ENCODE assay signal across 17 cellular contexts in the genomic region with DNA sequence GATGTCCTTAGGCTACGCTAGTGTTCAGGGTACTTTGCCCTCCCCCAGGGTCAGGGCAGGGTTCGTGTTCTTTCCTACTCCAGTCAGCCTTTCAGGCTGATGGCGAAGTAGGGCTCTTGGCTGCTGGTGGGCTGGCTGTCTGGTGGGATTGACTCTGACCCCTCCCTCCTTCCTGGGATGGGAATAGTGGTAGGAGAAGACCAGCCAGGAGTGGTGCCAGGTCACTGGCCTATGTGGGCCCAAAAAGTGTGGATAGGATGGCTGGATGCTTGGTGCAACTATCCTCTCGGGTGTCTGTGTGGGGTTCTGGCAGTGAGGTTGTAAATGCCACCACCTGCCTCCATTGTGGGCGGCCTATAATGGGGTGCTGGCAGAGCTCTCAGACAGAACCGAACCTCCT. TPM values are rescaled to one million over a fixed set of nuclear protein-coding genes. Genes with fewer than 3 reads are reported as not detected.
DNase-seq lines count a peak whose midpoint lies in the region; ATAC-seq and TF ChIP-seq lines count a peak whose summit lies in the region.
"Had no signal": no experiment of that assay in that cellular context is flagged by ENCODE, and none has a peak within 500 bp of the region (broad histone marks: within the 10 kb centered on the region; RNA-seq: fewer than 3 reads in every experiment).

No MANE protein-coding gene starts in this region.

- H2BK12ac ChIP-seq in trophoblast cell (ENCODE audit: low read length): no peak overlapping the region

- no peak overlapping the region for H3K9ac ChIP-seq in trophoblast cell (ENCODE audit: low read length)
- H3K9ac ChIP-seq: BLaER1 had no signal

- no peak overlapping the region for H3K4ac ChIP-seq in trophoblast cell (ENCODE audit: low read depth, low read length)

- intact Hi-C loops in esophagus muscularis mucosa (cut with DNase I) (no loop called here), CD14-positive monocyte (cut with micrococcal nuclease) (loop anchor here in 1 of 2 donors (5.0 kb wide), 1 partner anchor 358 kb away; no protein-coding TSS in a partner anchor)

- WGBS in esophagus muscularis mucosa: 93% methylated on average over 6 of the region's 6 CpGs
- WGBS in trophoblast cell (ENCODE audit: extremely low coverage, insufficient coverage, insufficient read length): no CpG with 5 or more reads among the region's 6 CpGs

- peak overlapping the region; percentile 73 for H3K18ac ChIP-seq in trophoblast cell (ENCODE audit: low read length)

- H2BK5ac ChIP-seq in trophoblast cell (ENCODE audit: low read depth, low read length, poor library complexity): no peak overlapping the region

- H3K79me1 ChIP-seq in trophoblast cell (ENCODE audit: low read length): no peaks in the 10 kb centered on the region

- peak; percentile 30 for DNase-seq in activated CD8-positive, alpha-beta memory T cell treated with anti-CD3 and anti-CD28 coated beads, Interleukin-2, amount 10 ng/mL, durations not matched to agents 7 days and 5 days
- DNase-seq in activated CD8-positive, alpha-beta memory T cell treated with anti-CD3 and anti-CD28 coated beads, Interleukin-2, amount 50 U/mL, for 4 hours: no peak
- DNase-seq in esophagus muscularis mucosa (ENCODE audit: extremely low spot score): peak; percentile 72
- DNase-seq in trophoblast cell: no peak
- no peak for DNase-seq in WERI-Rb-1
- no peak for DNase-seq in CD14-positive monocyte (ENCODE audit: low spot score)
- no peak for DNase-seq in NCI-H345 treated with DMSO at 0.1 percent for 48 hours (lab: John Stamatoyannopoulos, UW; ENCODE audit: unreplicated experiment)
- DNase-seq: AML-193; CD8-positive, alpha-beta T cell; COR-L47; DND-41; GDM1 had no signal

- ATAC-seq in activated CD8-positive, alpha-beta memory T cell treated with anti-CD3 and anti-CD28 coated beads, Interleukin-2, amount 10 ng/mL, durations not matched to agents 7 days and 5 days: no peak
- no peak for ATAC-seq in activated T-helper 17 cell treated with anti-CD3 and anti-CD28 coated beads, Interleukin-2, amount 50 U/mL, for 72 hours (replicated peaks)
- ATAC-seq: CD8-positive, alpha-beta T cell; HCT116; HepG2 had no signal

- no peak for TF ChIP-seq EP300 in esophagus muscularis mucosa (IDR thresholded peaks at IDR 0.05)

- no peak overlapping the region for H2AFZ ChIP-seq in trophoblast cell (ENCODE audit: insufficient read depth, low read length, poor library complexity)

- no peak overlapping the region for H2AK5ac ChIP-seq in trophoblast cell (ENCODE audit: low read length)

- H3K27ac Mint-ChIP-seq in activated CD8-positive, alpha-beta memory T cell treated with anti-CD3 and anti-CD28 coated beads, Interleukin-2, amount 10 ng/mL, durations not matched to agents 7 days and 5 days: no peak overlapping the region
- peak overlapping the region; percentile 70 for H3K27ac Mint-ChIP-seq in activated T-helper 17 cell treated with anti-CD3 and anti-CD28 coated beads, Interleukin-2, amount 50 U/mL, for 72 hours
- H3K27ac Mint-ChIP-seq in CD14-positive monocyte: no peak overlapping the region

- H3K27me3 ChIP-seq in esophagus muscularis mucosa (no peaks in the 10 kb centered on the region), trophoblast cell (ENCODE audit: insufficient read depth, low read length) (no peaks in the 10 kb centered on the region), WERI-Rb-1 (ENCODE audit: insufficient read depth, low read depth, severe bottlenecking) (no peaks in the 10 kb centered on the region)
- H3K27me3 ChIP-seq: BLaER1 had no signal

- no peak overlapping the region for H3K27ac ChIP-seq in esophagus muscularis mucosa (replicated peaks in 1 of 4)
- no peak overlapping the region for H3K27ac ChIP-seq in trophoblast cell (ENCODE audit: low read depth, low read length)
- H3K27ac ChIP-seq in WERI-Rb-1: no peak overlapping the region
- H3K27ac ChIP-seq: 22Rv1, BLaER1 had no signal

- no peak overlapping the region for H3K4me3 Mint-ChIP-seq in activated CD8-positive, alpha-beta memory T cell treated with anti-CD3 and anti-CD28 coated beads, Interleukin-2, amount 10 ng/mL, durations not matched to agents 7 days and 5 days
- H3K4me3 Mint-ChIP-seq in activated T-helper 17 cell treated with anti-CD3 and anti-CD28 coated beads, Interleukin-2, amount 50 U/mL, for 72 hours: no peak overlapping the region
- no peak overlapping the region for H3K4me3 Mint-ChIP-seq in CD14-positive monocyte
- H3K4me3 Mint-ChIP-seq: CD8-positive, alpha-beta T cell had no signal

- TF ChIP-seq CTCF in esophagus muscularis mucosa (IDR thresholded peaks at IDR 0.05) (no peak), WERI-Rb-1 (IDR thresholded peaks at IDR 0.05; ENCODE audit: low read depth, low read length) (no peak), CD14-positive monocyte (IDR thresholded peaks at IDR 0.05) (no peak)

- H3K36me3 Mint-ChIP-seq in activated CD8-positive, alpha-beta memory T cell treated with anti-CD3 and anti-CD28 coated beads, Interleukin-2, amount 10 ng/mL, durations not matched to agents 7 days and 5 days: peaks cover 2% of the 10 kb centered on the region
- peaks cover 13% of the 10 kb centered on the region for H3K36me3 Mint-ChIP-seq in activated T-helper 17 cell treated with anti-CD3 and anti-CD28 coated beads, Interleukin-2, amount 50 U/mL, for 72 hours (ENCODE audit: low read depth)
- H3K36me3 Mint-ChIP-seq in CD14-positive monocyte: peaks cover 0 to 2% of the 10 kb centered on the region in 2 donors

- no peak for TF ChIP-seq POLR2A in esophagus muscularis mucosa (IDR thresholded peaks at IDR 0.05; ENCODE audit: low read depth)

- H2BK120ac ChIP-seq in trophoblast cell (ENCODE audit: insufficient read depth, low read length, poor library complexity): no peak overlapping the region

- peaks cover 3 to 37% (median 28%) of the 10 kb centered on the region in 4 donors for H3K36me3 ChIP-seq in esophagus muscularis mucosa
- H3K36me3 ChIP-seq in trophoblast cell (ENCODE audit: control insufficient read depth in 1 of 2, insufficient read depth in 2 of 2, low read length in 2 of 2): peaks cover 20 to 22% of the 10 kb centered on the region in 2 experiments
- peaks cover 22% of the 10 kb centered on the region for H3K36me3 ChIP-seq in WERI-Rb-1

- H3K4me3 ChIP-seq in esophagus muscularis mucosa (no peak overlapping the region), trophoblast cell (ENCODE audit: low read depth, low read length) (no peak overlapping the region), WERI-Rb-1 (ENCODE audit: low read depth, low read length) (no peak overlapping the region)
- H3K4me3 ChIP-seq: BLaER1 had no signal

- H3K9me3 ChIP-seq in esophagus muscularis mucosa (no peaks in the 10 kb centered on the region), trophoblast cell (ENCODE audit: insufficient read depth, low read depth, low read length) (peaks cover 1% of the 10 kb centered on the region), WERI-Rb-1 (ENCODE audit: severe bottlenecking) (no peaks in the 10 kb centered on the region)
- H3K9me3 ChIP-seq: BLaER1 had no signal

- H4K91ac ChIP-seq in trophoblast cell (ENCODE audit: low read depth, low read length): no peak overlapping the region

- H4K8ac ChIP-seq in trophoblast cell (ENCODE audit: low read depth, low read length): no peak overlapping the region

- H3K9me3 Mint-ChIP-seq in activated CD8-positive, alpha-beta memory T cell treated with anti-CD3 and anti-CD28 coated beads, Interleukin-2, amount 10 ng/mL, durations not matched to agents 7 days and 5 days (ENCODE audit: low read depth): peaks cover under 1% of the 10 kb centered on the region
- no peaks in the 10 kb centered on the region for H3K9me3 Mint-ChIP-seq in activated T-helper 17 cell treated with anti-CD3 and anti-CD28 coated beads, Interleukin-2, amount 50 U/mL, for 72 hours
- no peaks in the 10 kb centered on the region for H3K9me3 Mint-ChIP-seq in CD14-positive monocyte
- H3K9me3 Mint-ChIP-seq: CD8-positive, alpha-beta T cell had no signal

- H3K14ac ChIP-seq in trophoblast cell (ENCODE audit: low read length): no peak overlapping the region

- CTCF ChIA-PET in activated CD8-positive, alpha-beta memory T cell treated with anti-CD3 and anti-CD28 coated beads, Interleukin-2, amount 10 ng/mL, durations not matched to agents 7 days and 5 days (lab: Charles Lee): no interaction called here

- no peaks in the 10 kb centered on the region for H3K27me3 Mint-ChIP-seq in activated CD8-positive, alpha-beta memory T cell treated with anti-CD3 and anti-CD28 coated beads, Interleukin-2, amount 10 ng/mL, durations not matched to agents 7 days and 5 days
- H3K27me3 Mint-ChIP-seq in activated T-helper 17 cell treated with anti-CD3 and anti-CD28 coated beads, Interleukin-2, amount 50 U/mL, for 72 hours: no peaks in the 10 kb centered on the region
- peaks cover 0 to 2% (median 0%) of the 10 kb centered on the region in 3 donors for H3K27me3 Mint-ChIP-seq in CD14-positive monocyte (ENCODE audit: low read depth in 3 of 3)

- no peak overlapping the region for H3K23ac ChIP-seq in trophoblast cell (ENCODE audit: low read length)

- H3K4me1 ChIP-seq in esophagus muscularis mucosa: peaks cover 18 to 27% (median 22%) of the 10 kb centered on the region in 4 donors
- peaks cover 13 to 17% of the 10 kb centered on the region in 2 experiments for H3K4me1 ChIP-seq in trophoblast cell (ENCODE audit: control insufficient read depth in 1 of 2, insufficient read depth in 2 of 2, low read length in 2 of 2)

- H3K4me1 Mint-ChIP-seq in activated CD8-positive, alpha-beta memory T cell treated with anti-CD3 and anti-CD28 coated beads, Interleukin-2, amount 10 ng/mL, durations not matched to agents 7 days and 5 days: no peaks in the 10 kb centered on the region
- H3K4me1 Mint-ChIP-seq in activated T-helper 17 cell treated with anti-CD3 and anti-CD28 coated beads, Interleukin-2, amount 50 U/mL, for 72 hours: peaks cover 19% of the 10 kb centered on the region
- no peaks in the 10 kb centered on the region for H3K4me1 Mint-ChIP-seq in CD14-positive monocyte

- H4K12ac ChIP-seq in trophoblast cell (ENCODE audit: low read depth, low read length): no peak overlapping the region

- H3K79me2 ChIP-seq in trophoblast cell (ENCODE audit: control insufficient read depth, insufficient read depth, low read length, poor library complexity): peaks cover 5% of the 10 kb centered on the region

- no peak overlapping the region for H3K4me2 ChIP-seq in trophoblast cell (ENCODE audit: low read length)
- H3K4me2 ChIP-seq: BLaER1 had no signal

RNA-seq across cellular contexts. Expression of a gene that starts 20.4 kb away (rescaled TPM):
- total RNA-seq in activated CD8-positive, alpha-beta memory T cell treated with anti-CD3 and anti-CD28 coated beads, Interleukin-2, amount 10 ng/mL, durations not matched to agents 7 days and 5 days: 10 to 100 TPM; 19.7 to 23.8 TPM
- total RNA-seq in activated T-helper 17 cell treated with anti-CD3 and anti-CD28 coated beads, Interleukin-2, amount 50 U/mL, for 72 hours: 10 to 100 TPM; 15.9 to 23.8 TPM
- total RNA-seq in esophagus muscularis mucosa: 10 to 100 TPM; 14.9 to 37.8 (median 30.8) TPM
- 4.6 and 4.7 TPM in 2 replicates for polyA plus RNA-seq in trophoblast cell (2013)
- polyA plus RNA-seq in CD14-positive monocyte: 1 to 10 TPM; 1.6 to 2.4 TPM

RNA-seq across cellular contexts. Expression of a gene that starts 22.0 kb away (rescaled TPM):
- 1 to 10 TPM; 4.6 to 6.4 TPM for total RNA-seq in activated CD8-positive, alpha-beta memory T cell treated with anti-CD3 and anti-CD28 coated beads, Interleukin-2, amount 10 ng/mL, durations not matched to agents 7 days and 5 days
- 10 to 100 TPM in 1 of 2 donors, 1 to 10 TPM in 1; 7.7 to 12.8 TPM for total RNA-seq in activated T-helper 17 cell treated with anti-CD3 and anti-CD28 coated beads, Interleukin-2, amount 50 U/mL, for 72 hours
- total RNA-seq in esophagus muscularis mucosa: 1 to 10 TPM; 3.8 to 9.8 (median 5.9) TPM
- 10.4 and 12.1 TPM in 2 replicates for polyA plus RNA-seq in trophoblast cell (2013)
- polyA plus RNA-seq in CD14-positive monocyte: under 1 TPM in 1 of 2 donors, not detected in 1; 0.15 TPM

Comparison
In these comparisons a context has a peak if more than half of its experiments do, and no peak if none do; other contexts are left out.
1. DNase-seq: peak in activated CD8-positive, alpha-beta memory T cell treated with anti-CD3 and anti-CD28 coated beads, Interleukin-2, amount 10 ng/mL, durations not matched to agents 7 days and 5 days (single experiment) and esophagus muscularis mucosa (single experiment); none in activated CD8-positive, alpha-beta memory T cell treated with anti-CD3 and anti-CD28 coated beads, Interleukin-2, amount 50 U/mL, for 4 hours (single experiment), trophoblast cell (0 of 2), WERI-Rb-1 (single experiment), CD14-positive monocyte (single experiment) and NCI-H345 treated with DMSO at 0.1 percent for 48 hours (single experiment).